18 cellular contexts compared by ENCODE assay signal in genomic region chr3:37688756-37689155, GRCh38.
DNase-seq lines count a peak whose midpoint lies in the region; ATAC-seq and TF ChIP-seq lines count a peak whose summit lies in the region.
"Had no signal": no experiment of that assay in that cellular context is flagged by ENCODE, and none has a peak within 500 bp of the region (broad histone marks: within the 10 kb centered on the region; RNA-seq: fewer than 3 reads in every experiment).

No MANE protein-coding gene starts in this region.

- peaks cover 0 to 6% of the 10 kb centered on the region in 2 donors for H3K4me1 ChIP-seq in neuronal stem cell (ENCODE audit: control insufficient read depth in 2 of 2, insufficient read depth in 1 of 2, low read depth in 1 of 2, low read length in 2 of 2)

- no peaks in the 10 kb centered on the region for H3K27me3 ChIP-seq in neuronal stem cell (ENCODE audit: control insufficient read depth in 3 of 3, insufficient read depth in 3 of 3, low read depth in 1 of 3, low read length in 3 of 3)

- H3K9me3 Mint-ChIP-seq in stimulated activated naive CD8-positive, alpha-beta T cell treated with anti-CD3 and anti-CD28 coated beads, Interleukin-15, amount 100 ng/mL, for 72 hours = no peaks in the 10 kb centered on the region
- H3K9me3 Mint-ChIP-seq: CD4-positive, alpha-beta T cell; GM23338; HFFc6; IgD-negative memory B cell had no signal

- no peak for TF ChIP-seq CTCF in epithelial cell of esophagus (IDR thresholded peaks at IDR 0.05; ENCODE audit: insufficient read depth, low read depth, low read length, missing control alignments)

- no peak overlapping the region for H3K27ac Mint-ChIP-seq in stimulated activated naive CD8-positive, alpha-beta T cell treated with anti-CD3 and anti-CD28 coated beads, Interleukin-15, amount 100 ng/mL, for 72 hours
- H3K27ac Mint-ChIP-seq: CD4-positive, alpha-beta T cell; GM23338; HFFc6; IgD-negative memory B cell had no signal

- no peak overlapping the region for H4K91ac ChIP-seq in neuronal stem cell (ENCODE audit: low read depth, low read length, poor library complexity)

- no peak overlapping the region for H3K4me3 Mint-ChIP-seq in stimulated activated naive CD8-positive, alpha-beta T cell treated with anti-CD3 and anti-CD28 coated beads, Interleukin-15, amount 100 ng/mL, for 72 hours
- H3K4me3 Mint-ChIP-seq: CD4-positive, alpha-beta T cell; GM23338; HFFc6 had no signal

- WGBS in neuronal stem cell (ENCODE audit: extremely low coverage in 2 of 2, insufficient read length in 2 of 2, insufficient replicate concordance in 1 of 2), 2 donors = no CpG with 5 or more reads among the region's 2 CpGs

- H3K14ac ChIP-seq in neuronal stem cell (ENCODE audit: low read length) = peak overlapping the region; percentile 89

- peak; percentile 30 for ATAC-seq in stimulated activated naive CD8-positive, alpha-beta T cell treated with anti-CD3 and anti-CD28 coated beads, Interleukin-15, amount 100 ng/mL, for 72 hours
- no peak for ATAC-seq in stimulated activated naive CD8-positive, alpha-beta T cell treated with anti-CD3 and anti-CD28 coated beads, Interleukin-15, Interleukin-2, amounts not matched to agents 100 U/mL and 50 U/mL, for 24 hours
- ATAC-seq: GM23338, HepG2 had no signal

- H3K79me1 ChIP-seq in neuronal stem cell (ENCODE audit: low read depth, low read length) = no peaks in the 10 kb centered on the region

- H2AK5ac ChIP-seq in neuronal stem cell (ENCODE audit: low read depth, low read length) = no peak overlapping the region

- no peak overlapping the region for H3K27ac ChIP-seq in neuronal stem cell (replicated peaks; ENCODE audit: low read length)
- H3K27ac ChIP-seq: C4-2B had no signal

- no peak overlapping the region for H3K4me3 ChIP-seq in epithelial cell of esophagus (ENCODE audit: low read length)
- H3K4me3 ChIP-seq in neuronal stem cell (ENCODE audit: low read length in 2 of 2) = no peak overlapping the region
- H3K4me3 ChIP-seq: GM23338 had no signal

- H3K4me1 Mint-ChIP-seq in stimulated activated naive CD8-positive, alpha-beta T cell treated with anti-CD3 and anti-CD28 coated beads, Interleukin-15, amount 100 ng/mL, for 72 hours = no peaks in the 10 kb centered on the region

- no peak overlapping the region for H4K8ac ChIP-seq in neuronal stem cell (ENCODE audit: low read depth, low read length)

- H2BK120ac ChIP-seq in neuronal stem cell (ENCODE audit: low read depth, low read length) = no peak overlapping the region

- H2BK5ac ChIP-seq in neuronal stem cell (ENCODE audit: low read length) = no peak overlapping the region

- no peak overlapping the region for H3K4ac ChIP-seq in neuronal stem cell (ENCODE audit: low read length)

- H2BK15ac ChIP-seq in neuronal stem cell (ENCODE audit: low read length) = no peak overlapping the region

- no peak overlapping the region for H3K23ac ChIP-seq in neuronal stem cell (ENCODE audit: low read depth, low read length, poor library complexity)

- H2BK12ac ChIP-seq in neuronal stem cell (ENCODE audit: low read length) = no peak overlapping the region

- no peaks in the 10 kb centered on the region for H3K36me3 ChIP-seq in neuronal stem cell (replicated peaks in 1 of 2; ENCODE audit: control insufficient read depth in 2 of 2, insufficient read depth in 2 of 2, low read length in 2 of 2)

- peaks cover 7% of the 10 kb centered on the region for H3K27me3 Mint-ChIP-seq in stimulated activated naive CD8-positive, alpha-beta T cell treated with anti-CD3 and anti-CD28 coated beads, Interleukin-15, amount 100 ng/mL, for 72 hours
- H3K27me3 Mint-ChIP-seq: CD4-positive, alpha-beta T cell had no signal

- H3K18ac ChIP-seq in neuronal stem cell (ENCODE audit: low read length) = no peak overlapping the region

- H3K9ac ChIP-seq in neuronal stem cell (ENCODE audit: low read depth, low read length, poor library complexity) = no peak overlapping the region

- no peak overlapping the region for H2AFZ ChIP-seq in neuronal stem cell (ENCODE audit: low read length)
- H2AFZ ChIP-seq: GM23338 had no signal

- no peak for DNase-seq in stimulated activated naive CD8-positive, alpha-beta T cell treated with anti-CD3 and anti-CD28 coated beads, Interleukin-15, amount 100 ng/mL, for 72 hours
- no peak for DNase-seq in stimulated activated naive CD8-positive, alpha-beta T cell treated with anti-CD3 and anti-CD28 coated beads, Interleukin-15, Interleukin-2, amounts not matched to agents 100 U/mL and 50 U/mL, for 24 hours
- DNase-seq in epithelial cell of esophagus (ENCODE audit: low read depth) (peak; percentile 37), neuronal stem cell (ENCODE audit: low spot score) (no peak), COLO668 (lab: John Stamatoyannopoulos, UW; ENCODE audit: unreplicated experiment) (no peak), UCSD-AML1 (lab: John Stamatoyannopoulos, UW; ENCODE audit: unreplicated experiment) (no peak)
- DNase-seq: ACHN; AML-193; CD4-positive, alpha-beta T cell; DMS153; DMS79; GDM1; HCEC 1CT; HFFc6 had no signal

- H3K9me3 ChIP-seq in neuronal stem cell (replicated peaks in 1 of 2; ENCODE audit: control insufficient read depth in 2 of 2, insufficient read depth in 1 of 2, low read depth in 1 of 2, low read length in 2 of 2) = no peaks in the 10 kb centered on the region

- H3K4me2 ChIP-seq in neuronal stem cell (ENCODE audit: insufficient read depth, low read length, poor library complexity, severe bottlenecking) = no peak overlapping the region
- H3K4me2 ChIP-seq: GM23338 had no signal
